Comparison of ENCODE assay signal across 23 cellular contexts in genomic region chr1:230300322-230301301, GRCh38.
DNase-seq lines count a peak whose midpoint lies in the region; ATAC-seq and TF ChIP-seq lines count a peak whose summit lies in the region.
"Had no signal": no experiment of that assay in that cellular context is flagged by ENCODE, and none has a peak within 500 bp of the region (broad histone marks: within the 10 kb centered on the region; RNA-seq: fewer than 3 reads in every experiment).

No MANE protein-coding gene starts in this region.

- no peaks in the 10 kb centered on the region for H3K9me2 ChIP-seq in OCI-LY1 (ENCODE audit: low read depth, low read length)
- H3K9me2 ChIP-seq: SK-N-SH had no signal

- H3K9me3 ChIP-seq in right cardiac atrium (ENCODE audit: control insufficient read depth, low read length) = no peaks in the 10 kb centered on the region
- no peaks in the 10 kb centered on the region for H3K9me3 ChIP-seq in OCI-LY1 (ENCODE audit: low read length)
- H3K9me3 ChIP-seq: A549, SK-N-SH had no signal

- H3K4me2 ChIP-seq in OCI-LY1 (ENCODE audit: low read length) = peak overlapping the region; percentile 62
- H3K4me2 ChIP-seq: A549, SK-N-SH had no signal

- H3K36me3 ChIP-seq in OCI-LY1 (ENCODE audit: insufficient read depth, low read length) = no peaks in the 10 kb centered on the region

- H3K4me1 ChIP-seq in right cardiac atrium (ENCODE audit: control insufficient read depth, insufficient read depth, low read length) (peaks cover 6% of the 10 kb centered on the region), OCI-LY1 (ENCODE audit: insufficient read depth, low read length, severe bottlenecking) (peaks cover 51% of the 10 kb centered on the region)
- H3K4me1 ChIP-seq: A549, parathyroid adenoma had no signal

- no peak overlapping the region for H2AFZ ChIP-seq in OCI-LY1 (ENCODE audit: low read length)
- H2AFZ ChIP-seq: parathyroid adenoma had no signal

- H3K4me3 ChIP-seq in right cardiac atrium (ENCODE audit: low read length) (no peak overlapping the region), OCI-LY1 (ENCODE audit: low read depth, low read length, poor library complexity, severe bottlenecking) (peak overlapping the region; percentile 40)
- H3K4me3 ChIP-seq: A549, lung had no signal

- H3K36me3 Mint-ChIP-seq in memory B cell = no peaks in the 10 kb centered on the region
- H3K36me3 Mint-ChIP-seq: activated naive CD4-positive, alpha-beta T cell treated with anti-CD3 and anti-CD28 coated beads, Interleukin-2, amount 50 U/mL, for 72 hours had no signal

- no peaks in the 10 kb centered on the region for H3K27me3 ChIP-seq in right cardiac atrium (ENCODE audit: control insufficient read depth, insufficient read depth)
- H3K27me3 ChIP-seq in OCI-LY1 (ENCODE audit: insufficient read depth, low read length) = no peaks in the 10 kb centered on the region

- 78% methylated on average over 26 of the region's 26 CpGs for WGBS in right cardiac atrium

- H3K27ac ChIP-seq in right cardiac atrium (ENCODE audit: low read length) = no peak overlapping the region
- peak overlapping the region; percentile 92 for H3K27ac ChIP-seq in OCI-LY1 (ENCODE audit: low read depth, low read length, poor library complexity, severe bottlenecking)
- H3K27ac ChIP-seq: A549, C4-2B, HL-60, parathyroid adenoma had no signal

- H3K79me2 ChIP-seq in OCI-LY1 (ENCODE audit: insufficient read depth, low read length) = no peaks in the 10 kb centered on the region
- H3K79me2 ChIP-seq: parathyroid adenoma had no signal

- peaks cover 18% of the 10 kb centered on the region for H3K4me1 Mint-ChIP-seq in memory B cell

- H3K27me3 Mint-ChIP-seq in memory B cell = no peaks in the 10 kb centered on the region

- H3K9me3 Mint-ChIP-seq in memory B cell = no peaks in the 10 kb centered on the region
- H3K9me3 Mint-ChIP-seq: activated naive CD4-positive, alpha-beta T cell treated with anti-CD3 and anti-CD28 coated beads, Interleukin-2, amount 50 U/mL, for 72 hours had no signal

- no peaks in the 10 kb centered on the region for H4K20me1 ChIP-seq in OCI-LY1 (ENCODE audit: insufficient read depth, low read length)

- peak overlapping the region; percentile 56; the same call in 1 of the 2 replicates for H3K9ac ChIP-seq in OCI-LY1 (ENCODE audit: low read length)
- H3K9ac ChIP-seq: parathyroid adenoma, SK-N-SH had no signal

- peak overlapping the region; percentile 29 for H3K4me3 Mint-ChIP-seq in memory B cell

- peak overlapping the region; percentile 51 for H3K27ac Mint-ChIP-seq in memory B cell

- intact Hi-C loops in left ventricle myocardium superior (cut with micrococcal nuclease) = loop anchor here (10.0 kb wide), 1 partner anchor 636 kb away; no protein-coding TSS in a partner anchor
- intact Hi-C loops in right cardiac atrium (cut with DNase I) = loop anchor here in 2 of 4 donors (10.0 kb wide), 2 partner anchors 76 to 456 kb away; no protein-coding TSS in a partner anchor

- DNase-seq in left ventricle myocardium superior (peak; percentile 20), right cardiac atrium (no peak), memory B cell (ENCODE audit: low spot score in 2 of 2) (peak in 1 of 2 donors; percentile 15), NCI-H69 (lab: John Stamatoyannopoulos, UW) (no peak), NCI-H2196 treated with DMSO at 0.1 percent for 48 hours (lab: John Stamatoyannopoulos, UW; ENCODE audit: unreplicated experiment) (no peak), DMS114 treated with DMSO at 0.1 percent for 48 hours (lab: John Stamatoyannopoulos, UW; ENCODE audit: unreplicated experiment) (no peak)
- no peak for DNase-seq in stimulated activated CD4-positive, alpha-beta T cell treated with anti-CD3 and anti-CD28 coated beads, Interleukin-4, amount 100 ng/mL, for 4 hours
- DNase-seq: activated CD8-positive, alpha-beta memory T cell treated with anti-CD3 and anti-CD28 coated beads for 24 hours; DMS 273 treated with DMSO at 0.1 percent for 48 hours; IMR-90; MM.1S; NCI-H748 treated with DMSO at 0.1 percent for 48 hours; SK-N-SH; stimulated activated CD4-positive, alpha-beta T cell treated with anti-CD3 and anti-CD28 coated beads, Interleukin-2, amount 100 ng/mL, for 48 hours had no signal

- H3F3A ChIP-seq in OCI-LY1 (ENCODE audit: insufficient read depth, low read length) = no peaks in the 10 kb centered on the region

- TF ChIP-seq CTCF in OCI-LY1 (IDR thresholded peaks at IDR 0.05; ENCODE audit: low read length) = no peak

- ATAC-seq in left ventricle myocardium superior (no peak), right cardiac atrium (no peak), memory B cell (ENCODE audit: low read depth) (peak; percentile 81)
- ATAC-seq: activated CD4-positive, CD25-positive, alpha-beta regulatory T cell treated with anti-CD3 and anti-CD28 coated beads, Interleukin-2, amount 50 U/mL, for 24 hours; activated naive CD4-positive, alpha-beta T cell treated with anti-CD3 and anti-CD28 coated beads, Interleukin-2, amount 50 U/mL, for 72 hours; Panc1 had no signal
